ENCODE assay signal across 21 cellular contexts in genomic region chr14:103491691-103492090, GRCh38.
"Had no signal": no experiment of that assay in that cellular context is flagged by ENCODE, and none has a peak within 500 bp of the region (broad histone marks: within the 10 kb centered on the region; RNA-seq: fewer than 3 reads in every experiment).

No MANE protein-coding gene starts in this region.

- H3K4me3 Mint-ChIP-seq: activated naive CD8-positive, alpha-beta T cell treated with anti-CD3 and anti-CD28 coated beads, Interleukin-2, amount 10 ng/mL, durations not matched to agents 7 days and 5 days; naive thymus-derived CD4-positive, alpha-beta T cell; T-cell; type B pancreatic cell had no signal

- DNase-seq: activated CD4-positive, CD25-positive, alpha-beta regulatory T cell treated with anti-CD3 and anti-CD28 coated beads, Interleukin-2, amount 50 U/mL, for 72 hours; activated gamma-delta T cell treated with Interleukin-2 at 50 U/mL for 16 hours; activated naive CD8-positive, alpha-beta T cell treated with anti-CD3 and anti-CD28 coated beads, Interleukin-2, amount 10 ng/mL, durations not matched to agents 7 days and 5 days; activated T-cell treated with anti-CD3 and anti-CD28 coated beads, Interleukin-2, amount 50 U/mL, for 48 hours; aorta; dermis blood vessel endothelial cell; erythroblast; hypothalamus; mucosa of descending colon; naive thymus-derived CD4-positive, alpha-beta T cell; posterior cingulate gyrus; right cardiac atrium; small intestine; stimulated activated CD4-positive, alpha-beta T cell treated with anti-CD3 and anti-CD28 coated beads, Interleukin-4, amount 100 ng/mL, for 4 hours; stimulated activated CD8-positive, alpha-beta memory T cell treated with anti-CD3 and anti-CD28 coated beads, Interleukin-4, amount 100 ng/mL, for 48 hours; stimulated activated naive CD4-positive, alpha-beta T cell treated with Interleukin-2 at 50 U/mL for 16 hours; T-cell had no signal

- H3K9me3 ChIP-seq: mucosa of descending colon, neutrophil, suprapubic skin had no signal

- H3K27me3 ChIP-seq: neutrophil, suprapubic skin had no signal

- ATAC-seq: mucosa of descending colon; naive thymus-derived CD4-positive, alpha-beta T cell; right cardiac atrium; T-cell had no signal

- H3K9me3 Mint-ChIP-seq: activated naive CD8-positive, alpha-beta T cell treated with anti-CD3 and anti-CD28 coated beads, Interleukin-2, amount 10 ng/mL, durations not matched to agents 7 days and 5 days; naive thymus-derived CD4-positive, alpha-beta T cell; T-cell; type B pancreatic cell had no signal

- H3K27ac ChIP-seq: neutrophil, suprapubic skin had no signal

- H3K4me3 ChIP-seq: lung, mucosa of descending colon, suprapubic skin had no signal

- H3K27me3 Mint-ChIP-seq: activated naive CD8-positive, alpha-beta T cell treated with anti-CD3 and anti-CD28 coated beads, Interleukin-2, amount 10 ng/mL, durations not matched to agents 7 days and 5 days; naive thymus-derived CD4-positive, alpha-beta T cell; T-cell; type B pancreatic cell had no signal

- H3K4me1 Mint-ChIP-seq: activated naive CD8-positive, alpha-beta T cell treated with anti-CD3 and anti-CD28 coated beads, Interleukin-2, amount 10 ng/mL, durations not matched to agents 7 days and 5 days; T-cell had no signal

- H3K27ac Mint-ChIP-seq: activated naive CD8-positive, alpha-beta T cell treated with anti-CD3 and anti-CD28 coated beads, Interleukin-2, amount 10 ng/mL, durations not matched to agents 7 days and 5 days; naive thymus-derived CD4-positive, alpha-beta T cell; T-cell; type B pancreatic cell had no signal
